ENCODE assay signal across 19 cellular contexts in genomic region chr1:51572365-51572764, GRCh38.
"Had no signal": no experiment of that assay in that cellular context is flagged by ENCODE, and none has a peak within 500 bp of the region (broad histone marks: within the 10 kb centered on the region; RNA-seq: fewer than 3 reads in every experiment).

No MANE protein-coding gene starts in this region.

- H3K36me3 Mint-ChIP-seq: activated CD4-positive, alpha-beta memory T cell treated with anti-CD3 and anti-CD28 coated beads for 36 hours; memory B cell had no signal

- H3K9me3 Mint-ChIP-seq: memory B cell had no signal

- H3K27ac ChIP-seq: breast epithelium, colonic mucosa, sigmoid colon, thoracic aorta had no signal

- H3K36me3 ChIP-seq: breast epithelium, colonic mucosa, sigmoid colon, spleen, thoracic aorta had no signal

- H3K4me3 ChIP-seq: breast epithelium, colonic mucosa, sigmoid colon, spleen, thoracic aorta had no signal

- H3K27ac Mint-ChIP-seq: activated CD4-positive, alpha-beta memory T cell treated with anti-CD3 and anti-CD28 coated beads for 36 hours; activated naive CD4-positive, alpha-beta T cell treated with anti-CD3 and anti-CD28 coated beads for 36 hours; activated naive CD8-positive, alpha-beta T cell treated with anti-CD3 and anti-CD28 coated beads, Interleukin-2, amount 10 ng/mL, durations not matched to agents 7 days and 5 days; memory B cell had no signal

- H3K27me3 ChIP-seq: breast epithelium, colonic mucosa, sigmoid colon, spleen had no signal

- H3K9me3 ChIP-seq: breast epithelium, colonic mucosa, sigmoid colon, spleen, thoracic aorta had no signal

- DNase-seq: activated CD4-positive, alpha-beta memory T cell treated with anti-CD3 and anti-CD28 coated beads for 36 hours; activated CD4-positive, alpha-beta T cell treated with anti-CD3 and anti-CD28 coated beads for 48 hours; activated naive CD4-positive, alpha-beta T cell treated with anti-CD3 and anti-CD28 coated beads for 36 hours; activated naive CD8-positive, alpha-beta T cell treated with anti-CD3 and anti-CD28 coated beads, Interleukin-2, amount 10 ng/mL, durations not matched to agents 7 days and 5 days; activated T-cell treated with anti-CD3 and anti-CD28 coated beads, Interleukin-2, amount 50 U/mL, for 48 hours; amniotic stem cell; colonic mucosa; hippocampal formation; kidney glomerular epithelial cell; naive B cell; occipital lobe; sigmoid colon; spleen; stimulated activated CD4-positive, alpha-beta T cell treated with anti-CD3 and anti-CD28 coated beads, Interleukin-4, amount 100 ng/mL, for 24 hours; stimulated activated naive CD4-positive, alpha-beta T cell treated with Interleukin-2 at 50 U/mL for 16 hours; T1000 had no signal

- H3K4me3 Mint-ChIP-seq: activated CD4-positive, alpha-beta memory T cell treated with anti-CD3 and anti-CD28 coated beads for 36 hours; activated naive CD4-positive, alpha-beta T cell treated with anti-CD3 and anti-CD28 coated beads for 36 hours; activated naive CD8-positive, alpha-beta T cell treated with anti-CD3 and anti-CD28 coated beads, Interleukin-2, amount 10 ng/mL, durations not matched to agents 7 days and 5 days; memory B cell had no signal

- H3K27me3 Mint-ChIP-seq: activated CD4-positive, alpha-beta memory T cell treated with anti-CD3 and anti-CD28 coated beads for 36 hours; activated naive CD8-positive, alpha-beta T cell treated with anti-CD3 and anti-CD28 coated beads, Interleukin-2, amount 10 ng/mL, durations not matched to agents 7 days and 5 days; memory B cell; naive B cell had no signal
